29 cellular contexts compared by ENCODE assay signal in the genomic region with DNA sequence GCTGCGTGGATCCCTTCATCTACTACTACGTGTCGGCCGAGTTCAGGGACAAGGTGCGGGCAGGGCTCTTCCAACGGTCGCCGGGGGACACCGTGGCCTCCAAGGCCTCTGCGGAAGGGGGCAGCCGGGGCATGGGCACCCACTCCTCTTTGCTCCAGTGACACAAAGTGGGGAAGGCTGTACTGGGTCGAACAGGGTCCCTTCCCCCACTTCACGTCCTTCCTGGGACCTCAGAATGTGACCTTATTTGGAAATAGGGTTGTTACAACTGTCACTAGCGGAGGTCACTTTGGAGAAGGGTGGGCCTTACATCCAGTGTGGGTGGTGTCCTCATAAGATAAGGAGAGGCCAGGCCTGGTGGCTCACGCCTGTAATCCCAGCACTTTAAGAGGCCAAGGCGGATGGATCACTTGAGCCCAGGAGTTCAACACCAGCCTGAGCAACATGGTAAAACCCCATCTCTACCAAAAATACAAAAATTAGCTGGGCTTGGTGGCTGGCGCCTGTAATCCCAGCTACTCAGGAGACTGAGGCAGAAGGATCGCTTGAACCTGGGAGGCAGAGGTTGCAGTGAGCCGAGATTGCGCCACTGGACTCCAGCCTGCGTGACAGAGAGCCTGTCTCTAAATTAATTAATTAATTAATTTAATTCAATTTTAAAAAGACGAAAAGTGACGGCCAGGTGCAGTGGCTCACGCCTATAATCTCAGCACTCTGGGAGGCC. TPM values are rescaled to one million over a fixed set of nuclear protein-coding genes. Genes with fewer than 3 reads are reported as not detected.
DNase-seq lines count a peak whose midpoint lies in the region; ATAC-seq, FAIRE-seq and TF ChIP-seq lines count a peak whose summit lies in the region.
"Had no signal": no experiment of that assay in that cellular context is flagged by ENCODE, and none has a peak within 500 bp of the region (broad histone marks: within the 10 kb centered on the region; RNA-seq: fewer than 3 reads in every experiment).

No MANE protein-coding gene starts in this region.

- peak overlapping the region; percentile 90 for H2AK5ac ChIP-seq in neuronal stem cell (ENCODE audit: low read depth, low read length)

- TF ChIP-seq POLR2A in GM12878 (IDR thresholded peaks at IDR 0.05; ENCODE audit: low read depth, low read length) (no peak), ovary (IDR thresholded peaks at IDR 0.05) (no peak)

- DNase-seq in GM12878 (ENCODE audit: low read depth, low spot score) (no peak), neuronal stem cell (ENCODE audit: low spot score) (no peak), NCI-H187 treated with DMSO at 0.1 percent for 48 hours (lab: John Stamatoyannopoulos, UW) (no peak), NCI-H2196 (lab: John Stamatoyannopoulos, UW; ENCODE audit: unreplicated experiment) (no peak), ovary (no peak)
- DNase-seq: activated CD4-positive, alpha-beta memory T cell treated with anti-CD3 and anti-CD28 coated beads for 36 hours; activated CD4-positive, CD25-positive, alpha-beta regulatory T cell; AML-193; amygdala; NCI-H1092 treated with DMSO at 0.1 percent for 48 hours; NCI-H2029; posterior cingulate gyrus; stimulated activated CD4-positive, alpha-beta T cell treated with anti-CD3 and anti-CD28 coated beads, Interleukin-4, amount 100 ng/mL, for 1 hour; T-helper 9 cell; uterus had no signal

- H3K79me2 ChIP-seq in GM12878 (ENCODE audit: control insufficient read depth, insufficient read depth, low read length) = no peaks in the 10 kb centered on the region

- WGBS in HUES64 = 91% methylated on average over 23 of the region's 24 CpGs
- WGBS in GM12878 (ENCODE audit: insufficient coverage, insufficient replicate concordance, low lambda C conversion rate, missing lambda C conversion rate) = 88% methylated on average over 24 of the region's 24 CpGs
- no CpG with 5 or more reads among the region's 24 CpGs for WGBS in neuronal stem cell (ENCODE audit: extremely low coverage in 2 of 2, insufficient read length in 2 of 2, insufficient replicate concordance in 1 of 2), 2 donors
- 90 to 91% (median 91%) methylated on average over 24 of the region's 24 CpGs for WGBS in ovary, 3 donors

- ATAC-seq in GM12878 = no peak
- ATAC-seq in GM21717 (IDR thresholded peaks at IDR 0.05; ENCODE audit: unreplicated experiment) = no peak
- ATAC-seq: A549, HCT116, mucosa of descending colon had no signal

- peaks cover 2% of the 10 kb centered on the region for H3K79me1 ChIP-seq in neuronal stem cell (ENCODE audit: low read depth, low read length)

- H3K18ac ChIP-seq in neuronal stem cell (ENCODE audit: low read length) = peak overlapping the region; percentile 19

- intact Hi-C loops in GM12878 (cut with micrococcal nuclease; ENCODE audit: unreplicated experiment) (loop anchor here (10.0 kb wide), 1 partner anchor 414 kb away; a partner anchor contains a TSS), ovary (cut with DNase I) (no loop called here)

- TF ChIP-seq EP300 in GM12878 (IDR thresholded peaks at IDR 0.05; ENCODE audit: borderline replicate concordance in 1 of 2, control insufficient read depth in 1 of 2, low read depth in 2 of 2, low read length in 2 of 2) (no peak), ovary (IDR thresholded peaks at IDR 0.05) (no peak)

- H4K20me1 ChIP-seq in GM12878 (ENCODE audit: control insufficient read depth, insufficient read depth) = no peaks in the 10 kb centered on the region

- SMC1A ChIA-PET in GM12878 (lab: Charles Lee; ENCODE audit: uncharacterized antibody, unreplicated experiment) = interaction anchor here (0.6 kb wide), 1 partner anchor 174 kb away, joined by 3 read pairs; no protein-coding TSS in a partner anchor

- no peak overlapping the region for H3K9ac ChIP-seq in HUES64 (ENCODE audit: low read depth, low read length)
- no peak overlapping the region for H3K9ac ChIP-seq in GM12878 (ENCODE audit: control insufficient read depth, insufficient read depth, low read length)
- no peak overlapping the region for H3K9ac ChIP-seq in neuronal stem cell (ENCODE audit: low read depth, low read length, poor library complexity)

- peak overlapping the region; percentile 95 for H3K23ac ChIP-seq in neuronal stem cell (ENCODE audit: low read depth, low read length, poor library complexity)

- peak overlapping the region; percentile 17 for H2BK15ac ChIP-seq in neuronal stem cell (ENCODE audit: low read length)

- no peaks in the 10 kb centered on the region for H3K36me3 ChIP-seq in HUES64 (ENCODE audit: insufficient read depth, low read length)
- H3K36me3 ChIP-seq in GM12878 (ENCODE audit: control insufficient read depth in 2 of 2, insufficient read depth in 2 of 2, low read length in 1 of 2) = no peaks in the 10 kb centered on the region
- no peaks in the 10 kb centered on the region for H3K36me3 ChIP-seq in neuronal stem cell (replicated peaks in 1 of 2; ENCODE audit: control insufficient read depth in 2 of 2, insufficient read depth in 2 of 2, low read length in 2 of 2)
- no peaks in the 10 kb centered on the region for H3K36me3 ChIP-seq in ovary
- H3K36me3 ChIP-seq: uterus had no signal

- H3K27ac ChIP-seq in 22Rv1 = peak overlapping the region; percentile 81
- H3K27ac ChIP-seq in HUES64 (ENCODE audit: low read depth, low read length) = peak overlapping the region; percentile 55; the same call in 1 of the 2 replicates
- H3K27ac ChIP-seq in GM12878 (ENCODE audit: control insufficient read depth, insufficient read depth) = no peak overlapping the region
- H3K27ac ChIP-seq in neuronal stem cell (replicated peaks; ENCODE audit: low read length) = no peak overlapping the region
- H3K27ac ChIP-seq in ovary = no peak overlapping the region
- H3K27ac ChIP-seq: A549 had no signal

- no peaks in the 10 kb centered on the region for H3K27me3 ChIP-seq in HUES64 (ENCODE audit: insufficient read depth, low read length)
- H3K27me3 ChIP-seq in GM12878 (replicated peaks in 1 of 2; ENCODE audit: control insufficient read depth in 2 of 2, insufficient read depth in 2 of 2, low read length in 1 of 2) = no peaks in the 10 kb centered on the region
- H3K27me3 ChIP-seq in neuronal stem cell (ENCODE audit: control insufficient read depth in 3 of 3, insufficient read depth in 3 of 3, low read depth in 1 of 3, low read length in 3 of 3) = peaks cover 0 to 15% (median 0%) of the 10 kb centered on the region in 3 experiments
- no peaks in the 10 kb centered on the region for H3K27me3 ChIP-seq in ovary
- H3K27me3 ChIP-seq: uterus had no signal

- H2BK120ac ChIP-seq in neuronal stem cell (ENCODE audit: low read depth, low read length) = no peak overlapping the region

- TF ChIP-seq RAD21 in GM12878 (IDR thresholded peaks at IDR 0.05; ENCODE audit: insufficient read depth, low read depth, low read length) = no peak

- RAD21 ChIA-PET in GM12878 (lab: Charles Lee; ENCODE audit: unreplicated experiment) = no interaction called here

- no peak overlapping the region for H4K91ac ChIP-seq in neuronal stem cell (ENCODE audit: low read depth, low read length, poor library complexity)

- no peak for FAIRE-seq in GM12878 (lab: Jason Lieb, UNC)
- FAIRE-seq: A549, endothelial cell of umbilical vein, keratinocyte, RCC 7860 had no signal

- CTCF ChIA-PET in GM12878 (lab: Yijun Ruan, JAX) = no interaction called here

- H2AFZ ChIP-seq in GM12878 (ENCODE audit: control insufficient read depth, low read depth, low read length) = no peak overlapping the region
- H2AFZ ChIP-seq in neuronal stem cell (ENCODE audit: low read length) = no peak overlapping the region

- no peak overlapping the region for H3K14ac ChIP-seq in neuronal stem cell (ENCODE audit: low read length)

- in situ Hi-C loops in GM12878 (cut with MboI) = no loop called here

- POLR2A ChIA-PET in GM12878 (lab: Charles Lee) = no interaction called here

- no peak overlapping the region for H3K4me2 ChIP-seq in GM12878 (ENCODE audit: control insufficient read depth, insufficient read depth)
- no peak overlapping the region for H3K4me2 ChIP-seq in neuronal stem cell (ENCODE audit: insufficient read depth, low read length, poor library complexity, severe bottlenecking)
- H3K4me2 ChIP-seq: A549 had no signal

- peak overlapping the region; percentile 95 for H3K4ac ChIP-seq in neuronal stem cell (ENCODE audit: low read length)

- no peaks in the 10 kb centered on the region for H3K4me1 ChIP-seq in HUES64 (ENCODE audit: insufficient read depth, low read length)
- peaks cover 38% of the 10 kb centered on the region for H3K4me1 ChIP-seq in GM12878 (ENCODE audit: control insufficient read depth, insufficient read depth, low read length)
- peaks cover 0 to 6% of the 10 kb centered on the region in 2 donors for H3K4me1 ChIP-seq in neuronal stem cell (ENCODE audit: control insufficient read depth in 2 of 2, insufficient read depth in 1 of 2, low read depth in 1 of 2, low read length in 2 of 2)
- peaks cover 10% of the 10 kb centered on the region for H3K4me1 ChIP-seq in ovary (ENCODE audit: insufficient read depth)
- H3K4me1 ChIP-seq: A549, uterus had no signal

- H3K9me3 ChIP-seq in HUES64 (ENCODE audit: insufficient read depth, low read depth, low read length) (no peaks in the 10 kb centered on the region), GM12878 (replicated peaks; ENCODE audit: control insufficient read depth, insufficient read depth, low read length) (no peaks in the 10 kb centered on the region), neuronal stem cell (replicated peaks in 1 of 2; ENCODE audit: control insufficient read depth in 2 of 2, insufficient read depth in 1 of 2, low read depth in 1 of 2, low read length in 2 of 2) (no peaks in the 10 kb centered on the region), ovary (no peaks in the 10 kb centered on the region)
- H3K9me3 ChIP-seq: A549, mucosa of descending colon, uterus had no signal

- H2BK5ac ChIP-seq in neuronal stem cell (ENCODE audit: low read length) = no peak overlapping the region

- H2BK12ac ChIP-seq in neuronal stem cell (ENCODE audit: low read length) = no peak overlapping the region

- TSS peak; percentile 76 for BruUV-seq in GM12878 (replicated peaks; lab: Mats Ljungman, UMichigan)

- H3K4me3 ChIP-seq in HUES64 (ENCODE audit: low read length) = no peak overlapping the region
- no peak overlapping the region for H3K4me3 ChIP-seq in GM12878
- H3K4me3 ChIP-seq in neuronal stem cell (ENCODE audit: low read length in 2 of 2) = no peak overlapping the region
- H3K4me3 ChIP-seq in ovary = no peak overlapping the region
- H3K4me3 ChIP-seq: A549, mucosa of descending colon, uterus had no signal

- TF ChIP-seq CTCF in 22Rv1 (IDR thresholded peaks at IDR 0.05) (no peak), GM12878 (IDR thresholded peaks at IDR 0.05 in 2 of 3, conservative IDR thresholded peaks at IDR 0.05 in 1 of 3; ENCODE audit: control insufficient read depth in 2 of 3, extremely low read depth in 1 of 3, insufficient read depth in 1 of 3, low read depth in 3 of 3, low read length in 3 of 3) (no peak), ovary (IDR thresholded peaks at IDR 0.05) (no peak)

- peak overlapping the region; percentile 82 for H4K8ac ChIP-seq in neuronal stem cell (ENCODE audit: low read depth, low read length)

RNA-seq across cellular contexts. Expression of a gene that starts 1.8 kb away (rescaled TPM):
- polyA plus RNA-seq in HUES64 (2013, experiment 1 of 2) = not detected
- polyA plus RNA-seq in HUES64 (2013, experiment 2 of 2) = not detected
- 0.13 and 0.17 TPM in 2 replicates for total RNA-seq in GM12878 (2013; cell fraction: nucleolus; rRNA removed)
- total RNA-seq in GM12878 (2014; rRNA removed) = 0.38 and 0.51 TPM in 2 replicates
- total RNA-seq in GM12878 (2014; rRNA removed; fragmentation: Illumina TruSeq; extraction: Trizol) = 0.13 and 0.23 TPM in 2 replicates
- total RNA-seq in GM12878 (2021) = 0.74 and 0.85 TPM in 2 replicates
- 0.08 TPM for polyA plus RNA-seq in GM12878 (2011; ENCODE audit: low read depth)
- polyA plus RNA-seq in GM12878 (2011; rRNA removed) = 0.01 and 0.03 TPM in 2 replicates
- polyA plus RNA-seq in GM12878 (2011; cell fraction: cytosol; rRNA removed) = 0.07 and 0.12 TPM in 2 replicates
- 0.09 and 0.16 TPM in 2 replicates for polyA plus RNA-seq in GM12878 (2011; cell fraction: nucleus; rRNA removed)
- 0.21 and 0.30 TPM in 2 replicates for polyA plus RNA-seq in GM12878 (2012)
- 0.14 and 0.24 TPM in 2 replicates for polyA plus RNA-seq in GM12878 (2014; fragmentation: Illumina TruSeq; extraction: Trizol)
- under 1 TPM; 0.05 to 0.13 TPM for polyA plus RNA-seq in GM12878 (2014; fragmentation: Nextera tagmentation; extraction: Ambion mirVana)
- 0.35 and 0.48 TPM in 2 replicates for polyA plus RNA-seq in GM12878 (2014; rRNA removed)
- 1 to 10 TPM in 1 of 2 experiments, under 1 TPM in 1; 0.88 to 1.2 TPM for polyA plus RNA-seq in GM12878 (2016; fragmentation: Nextera tagmentation; extraction: Ambion mirVana)
- 0.15 TPM in 1 of 2 replicates, not detected in the other for polyA minus RNA-seq in GM12878 (2011; rRNA and poly(A)+ RNA removed)
- not detected in 2 replicates for polyA minus RNA-seq in GM12878 (2011; cell fraction: cytosol; rRNA and poly(A)+ RNA removed)
- polyA minus RNA-seq in GM12878 (2011; cell fraction: nucleus; rRNA and poly(A)+ RNA removed) = 0.24 and 0.77 TPM in 2 replicates
- polyA plus RNA-seq in neuronal stem cell (2013, experiment 1 of 2) = not detected
- not detected for polyA plus RNA-seq in neuronal stem cell (2013, experiment 2 of 2)
- 1 to 10 TPM in 3 of 7 donors, under 1 TPM in 4; 0.08 to 5.4 (median 0.92) TPM for total RNA-seq in ovary
- 1 to 10 TPM in 1 of 2 donors, under 1 TPM in 1; 0.40 to 2.2 TPM for polyA plus RNA-seq in ovary
- total RNA-seq: activated CD4-positive, alpha-beta memory T cell treated with anti-CD3 and anti-CD28 coated beads for 36 hours; activated T-helper 2 cell treated with anti-CD3 and anti-CD28 coated beads, Interferon-gamma antibody, Interleukin-2, Interleukin-4, amounts not matched to agents 10 μg/mL and 5 μg/mL and 100 μg/mL, durations not matched to agents 14 hours and 24 hours and 36 hours; G401; HT1080; temporal lobe had no signal
- polyA plus RNA-seq: A549, keratinocyte, neural cell had no signal

Comparison
In these comparisons a context has a peak if more than half of its experiments do, and no peak if none do; other contexts are left out.
1. H3K27ac ChIP-seq: peak in 22Rv1 (single experiment) and HUES64 (single experiment); none in GM12878 (single experiment), neuronal stem cell (single experiment) and ovary (0 of 2).